In genomic region chr1:216144661-216145450, GRCh38 we compare ENCODE assay signal across 23 cellular contexts.
DNase-seq lines count a peak whose midpoint lies in the region; ATAC-seq and TF ChIP-seq lines count a peak whose summit lies in the region.
"Had no signal": no experiment of that assay in that cellular context is flagged by ENCODE, and none has a peak within 500 bp of the region (broad histone marks: within the 10 kb centered on the region; RNA-seq: fewer than 3 reads in every experiment).

No MANE protein-coding gene starts in this region.

- no peak overlapping the region for H4K12ac ChIP-seq in trophoblast cell (ENCODE audit: low read depth, low read length)

- H4K91ac ChIP-seq in trophoblast cell (ENCODE audit: low read depth, low read length) = no peak overlapping the region

- no peak overlapping the region for H3K18ac ChIP-seq in trophoblast cell (ENCODE audit: low read length)

- ATAC-seq in WTC11 (peak; percentile 89), GM21515 (IDR thresholded peaks at IDR 0.05; ENCODE audit: unreplicated experiment) (no peak)
- ATAC-seq: HepG2, Right ventricle myocardium inferior, SK-N-SH treated with all-trans-retinoic acid at 6 μM for 48 hours had no signal

- H3K27ac Mint-ChIP-seq in WTC11 = peak overlapping the region; percentile 38
- H3K27ac Mint-ChIP-seq: CD4-positive, CD25-positive, alpha-beta regulatory T cell; HFFc6 had no signal

- intact Hi-C loops in lower leg skin (cut with DNase I; ENCODE audit: low total_unique reads) = no loop called here

- H3K4me3 ChIP-seq in iPS-15b (ENCODE audit: low read depth, low read length) (peak overlapping the region; percentile 16), trophoblast cell (ENCODE audit: low read depth, low read length) (no peak overlapping the region), lower leg skin (ENCODE audit: low read depth, poor library complexity, severe bottlenecking) (no peak overlapping the region)
- H3K4me3 ChIP-seq: BLaER1, HAP-1, PC-9, SJCRH30 had no signal

- H3K36me3 ChIP-seq in iPS-15b (ENCODE audit: control insufficient read depth, insufficient read depth, low read length) = no peaks in the 10 kb centered on the region
- no peaks in the 10 kb centered on the region for H3K36me3 ChIP-seq in trophoblast cell (ENCODE audit: control insufficient read depth in 1 of 2, insufficient read depth in 2 of 2, low read length in 2 of 2)
- H3K36me3 ChIP-seq: BLaER1, HAP-1, SJCRH30 had no signal

- H2AFZ ChIP-seq in trophoblast cell (ENCODE audit: insufficient read depth, low read length, poor library complexity) = no peak overlapping the region
- H2AFZ ChIP-seq: PC-9 had no signal

- H3K4ac ChIP-seq in trophoblast cell (ENCODE audit: low read depth, low read length) = no peak overlapping the region

- H2BK120ac ChIP-seq in trophoblast cell (ENCODE audit: insufficient read depth, low read length, poor library complexity) = no peak overlapping the region

- in situ Hi-C loops in GM13977 (cut with MboI; ENCODE audit: low pct_unique_long_range_greater_than_20kb, low sequenced_read_pairs, unreplicated experiment) (no loop called here), KBM-7 (cut with MboI; ENCODE audit: low pct_unique_long_range_greater_than_20kb, low sequenced_read_pairs) (no loop called here)

- no peak overlapping the region for H2AK5ac ChIP-seq in trophoblast cell (ENCODE audit: low read length)

- no peaks in the 10 kb centered on the region for H3K79me1 ChIP-seq in trophoblast cell (ENCODE audit: low read length)

- H3K9ac ChIP-seq in iPS-15b (ENCODE audit: low read depth, low read length) (peak overlapping the region; percentile 28), trophoblast cell (ENCODE audit: low read length) (peak overlapping the region; percentile 17)
- H3K9ac ChIP-seq: BLaER1 had no signal

- peak overlapping the region; percentile 3 for H3K4me3 Mint-ChIP-seq in WTC11
- H3K4me3 Mint-ChIP-seq: CD4-positive, CD25-positive, alpha-beta regulatory T cell; HFFc6 had no signal

- H3K14ac ChIP-seq in trophoblast cell (ENCODE audit: low read length) = no peak overlapping the region

- H4K8ac ChIP-seq in trophoblast cell (ENCODE audit: low read depth, low read length) = no peak overlapping the region

- H3K4me2 ChIP-seq in trophoblast cell (ENCODE audit: low read length) = no peak overlapping the region
- H3K4me2 ChIP-seq: BLaER1, PC-9 had no signal

- no peak overlapping the region for H2BK12ac ChIP-seq in trophoblast cell (ENCODE audit: low read length)

- no peak for TF ChIP-seq POLR2A in lower leg skin (IDR thresholded peaks at IDR 0.05)

- no CpG with 5 or more reads among the region's 5 CpGs for WGBS in trophoblast cell (ENCODE audit: extremely low coverage, insufficient coverage, insufficient read length)
- 72 to 78% methylated on average over 5 of the region's 5 CpGs for WGBS in lower leg skin, 2 donors

- H3K79me2 ChIP-seq in trophoblast cell (ENCODE audit: control insufficient read depth, insufficient read depth, low read length, poor library complexity) = no peaks in the 10 kb centered on the region

- CTCF ChIA-PET in WTC11 (lab: Charles Lee) = interaction anchor here (0.8 to 1.9 kb wide), 2 partner anchors 38 to 76 kb away, joined by 3 to 5 read pairs; no protein-coding TSS in a partner anchor

- H3K27me3 ChIP-seq in iPS-15b (ENCODE audit: control insufficient read depth, insufficient read depth, low read length) (no peaks in the 10 kb centered on the region), trophoblast cell (ENCODE audit: insufficient read depth, low read length) (no peaks in the 10 kb centered on the region)
- H3K27me3 ChIP-seq: BLaER1, SJCRH30 had no signal

- no peaks in the 10 kb centered on the region for H3K9me3 Mint-ChIP-seq in WTC11
- H3K9me3 Mint-ChIP-seq: HFFc6 had no signal

- TF ChIP-seq CTCF in GM13977 (IDR thresholded peaks at IDR 0.05; ENCODE audit: extremely low read depth, insufficient read depth, missing control alignments) (no peak), WTC11 (IDR thresholded peaks at IDR 0.05) (no peak), lower leg skin (IDR thresholded peaks at IDR 0.05) (no peak)

- no peak overlapping the region for H3K23ac ChIP-seq in trophoblast cell (ENCODE audit: low read length)

- H3K36me3 Mint-ChIP-seq in WTC11 = peaks cover 16% of the 10 kb centered on the region
- H3K36me3 Mint-ChIP-seq: CD4-positive, CD25-positive, alpha-beta regulatory T cell had no signal

- H3K9me3 ChIP-seq in iPS-15b (ENCODE audit: control insufficient read depth, insufficient read depth, low read length) (no peaks in the 10 kb centered on the region), trophoblast cell (ENCODE audit: insufficient read depth, low read depth, low read length) (no peaks in the 10 kb centered on the region)
- H3K9me3 ChIP-seq: BLaER1, HAP-1, SJCRH30 had no signal

- H3K4me1 ChIP-seq in iPS-15b (ENCODE audit: control insufficient read depth, insufficient read depth, low read length) (peaks cover 26% of the 10 kb centered on the region), trophoblast cell (ENCODE audit: control insufficient read depth in 1 of 2, insufficient read depth in 2 of 2, low read length in 2 of 2) (no peaks in the 10 kb centered on the region)
- H3K4me1 ChIP-seq: BLaER1, SJCRH30 had no signal

- peaks cover 80% of the 10 kb centered on the region for H3K4me1 Mint-ChIP-seq in WTC11
- H3K4me1 Mint-ChIP-seq: CD4-positive, CD25-positive, alpha-beta regulatory T cell had no signal

- peaks cover 10% of the 10 kb centered on the region for H3K27me3 Mint-ChIP-seq in WTC11 (ENCODE audit: low read depth)
- H3K27me3 Mint-ChIP-seq: CD4-positive, CD25-positive, alpha-beta regulatory T cell had no signal

- H3K27ac ChIP-seq in trophoblast cell (ENCODE audit: low read depth, low read length) = no peak overlapping the region
- H3K27ac ChIP-seq: BLaER1, PC-9, SJCRH30 had no signal

- no peak overlapping the region for H2BK5ac ChIP-seq in trophoblast cell (ENCODE audit: low read depth, low read length, poor library complexity)

- DNase-seq in GM13977 (ENCODE audit: low spot score) (peak; percentile 2), WTC11 (ENCODE audit: low spot score) (no peak), trophoblast cell (peak; percentile 46 to 49), KBM-7 (no peak), lower leg skin (ENCODE audit: low spot score in 2 of 2) (no peak)
- no peak for DNase-seq in activated CD8-positive, alpha-beta memory T cell treated with anti-CD3 and anti-CD28 coated beads for 24 hours
- DNase-seq: CD4-positive, CD25-positive, alpha-beta regulatory T cell; GF-D8; HFFc6; Kasumi-1; NCI-H1694; NCI-H2029 treated with DMSO at 0.1 percent for 48 hours; NCI-H446 treated with DMSO at 0.1 percent for 48 hours; NCI-H526; PC-9; SJCRH30 had no signal

- POLR2A ChIA-PET in WTC11 (lab: Charles Lee) = no interaction called here

TF ChIP-seq in WTC11, 78 proteins besides CTCF, POLR2A, EP300 and RAD21 (continues in another document):
- TF ChIP-seq CREM (CRISPR knock-in tag; IDR thresholded peaks at IDR 0.05) (no peak), SOX15 (CRISPR knock-in tag; IDR thresholded peaks at IDR 0.05) (no peak), TP53 (CRISPR knock-in tag; IDR thresholded peaks at IDR 0.05) (no peak), E2F1 (CRISPR knock-in tag; IDR thresholded peaks at IDR 0.05) (no peak), NR1H2 (CRISPR knock-in tag; IDR thresholded peaks at IDR 0.05) (no peak), JUN (CRISPR knock-in tag; IDR thresholded peaks at IDR 0.05) (no peak), ZNF396 (CRISPR knock-in tag; IDR thresholded peaks at IDR 0.05; ENCODE audit: borderline replicate concordance) (no peak), EMX1 (CRISPR knock-in tag; IDR thresholded peaks at IDR 0.05) (no peak), NFATC4 (CRISPR knock-in tag; IDR thresholded peaks at IDR 0.05) (no peak), SMAD4 (CRISPR knock-in tag; IDR thresholded peaks at IDR 0.05) (no peak), ATF2 (CRISPR knock-in tag; IDR thresholded peaks at IDR 0.05; ENCODE audit: borderline replicate concordance, low read depth) (no peak), ZNF512 (CRISPR knock-in tag; IDR thresholded peaks at IDR 0.05; ENCODE audit: borderline replicate concordance) (no peak)

Comparison
In these comparisons a context has a peak if more than half of its experiments do, and no peak if none do; other contexts are left out.
1. DNase-seq: peak in GM13977 (single experiment) and trophoblast cell (2 of 2); none in WTC11 (single experiment), activated CD8-positive, alpha-beta memory T cell treated with anti-CD3 and anti-CD28 coated beads for 24 hours (single experiment), KBM-7 (single experiment) and lower leg skin (0 of 2).